ENCODE assay signal across 25 cellular contexts in the genomic region with DNA sequence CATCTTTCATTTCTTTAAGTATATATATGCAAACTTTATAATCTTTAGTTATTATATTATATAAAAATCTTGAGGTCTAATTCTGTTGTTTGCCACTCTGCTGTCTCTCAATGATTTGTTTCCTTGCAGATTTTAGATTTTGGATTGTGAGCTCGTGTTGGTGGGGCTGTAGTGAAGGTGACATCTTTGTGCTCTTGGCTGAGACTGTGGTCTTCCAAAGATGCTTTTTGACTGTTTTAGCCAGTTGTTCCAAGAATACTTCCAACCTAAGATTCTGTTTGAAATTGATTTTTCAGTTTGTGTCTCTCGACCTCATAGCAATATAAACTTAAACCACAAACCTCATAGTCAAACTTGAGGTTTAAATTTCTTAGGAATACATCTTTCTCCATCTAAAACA.
"Had no signal": no experiment of that assay in that cellular context is flagged by ENCODE, and none has a peak within 500 bp of the region (broad histone marks: within the 10 kb centered on the region; RNA-seq: fewer than 3 reads in every experiment).

No MANE protein-coding gene starts in this region.

- H3K4me3 ChIP-seq: colonic mucosa, coronary artery, dorsolateral prefrontal cortex, esophagus muscularis mucosa, esophagus squamous epithelium, gastrocnemius medialis, gastroesophageal sphincter, heart left ventricle, heart right ventricle had no signal

- H3K27me3 Mint-ChIP-seq: dendritic cell treated with granulocyte-macrophage colony-stimulating factor and Interleukin-4, amounts not matched to agents 40 ng/mL and 50 ng/mL, for 4 days; effector memory CD8-positive, alpha-beta T cell had no signal

- H3K27ac Mint-ChIP-seq: dendritic cell treated with granulocyte-macrophage colony-stimulating factor and Interleukin-4, amounts not matched to agents 40 ng/mL and 50 ng/mL, for 4 days; effector memory CD8-positive, alpha-beta T cell; endodermal cell had no signal

- H3K36me3 ChIP-seq: colonic mucosa, esophagus muscularis mucosa, esophagus squamous epithelium, gastrocnemius medialis, gastroesophageal sphincter, heart left ventricle, heart right ventricle had no signal

- ATAC-seq: effector memory CD8-positive, alpha-beta T cell; esophagus mucosa; foreskin keratinocyte; gastrocnemius medialis; gastroesophageal sphincter; heart left ventricle; heart right ventricle had no signal

- H3K9me3 ChIP-seq: colonic mucosa, esophagus muscularis mucosa, esophagus squamous epithelium, gastrocnemius medialis, gastroesophageal sphincter had no signal

- H3K9me3 Mint-ChIP-seq: dendritic cell treated with granulocyte-macrophage colony-stimulating factor and Interleukin-4, amounts not matched to agents 40 ng/mL and 50 ng/mL, for 4 days; effector memory CD8-positive, alpha-beta T cell; endodermal cell had no signal

- H3K4me1 ChIP-seq: colonic mucosa, esophagus squamous epithelium, foreskin keratinocyte, gastrocnemius medialis, gastroesophageal sphincter, heart right ventricle had no signal

- H3K27me3 ChIP-seq: colonic mucosa, dorsolateral prefrontal cortex, esophagus muscularis mucosa, esophagus squamous epithelium, foreskin keratinocyte, gastrocnemius medialis, gastroesophageal sphincter, heart left ventricle, heart right ventricle had no signal

- H3K27ac ChIP-seq: colonic mucosa, coronary artery, dorsolateral prefrontal cortex, epithelial cell of prostate, esophagus muscularis mucosa, esophagus squamous epithelium, foreskin keratinocyte, gastrocnemius medialis, gastroesophageal sphincter, heart left ventricle, heart right ventricle had no signal

- DNase-seq: colonic mucosa; cortex of kidney; dermis blood vessel endothelial cell; dorsolateral prefrontal cortex; effector CD4-positive, alpha-beta T cell; effector CD8-positive, alpha-beta T cell; effector memory CD4-positive, alpha-beta T cell; effector memory CD8-positive, alpha-beta T cell; endodermal cell; erythroblast; esophagus squamous epithelium; foreskin fibroblast; foreskin keratinocyte; foreskin melanocyte; gastrocnemius medialis; glutamatergic neuron; head of caudate nucleus; heart left ventricle; heart right ventricle had no signal

- H3K4me3 Mint-ChIP-seq: dendritic cell treated with granulocyte-macrophage colony-stimulating factor and Interleukin-4, amounts not matched to agents 40 ng/mL and 50 ng/mL, for 4 days; effector memory CD8-positive, alpha-beta T cell; endodermal cell had no signal
